In the genomic region with DNA sequence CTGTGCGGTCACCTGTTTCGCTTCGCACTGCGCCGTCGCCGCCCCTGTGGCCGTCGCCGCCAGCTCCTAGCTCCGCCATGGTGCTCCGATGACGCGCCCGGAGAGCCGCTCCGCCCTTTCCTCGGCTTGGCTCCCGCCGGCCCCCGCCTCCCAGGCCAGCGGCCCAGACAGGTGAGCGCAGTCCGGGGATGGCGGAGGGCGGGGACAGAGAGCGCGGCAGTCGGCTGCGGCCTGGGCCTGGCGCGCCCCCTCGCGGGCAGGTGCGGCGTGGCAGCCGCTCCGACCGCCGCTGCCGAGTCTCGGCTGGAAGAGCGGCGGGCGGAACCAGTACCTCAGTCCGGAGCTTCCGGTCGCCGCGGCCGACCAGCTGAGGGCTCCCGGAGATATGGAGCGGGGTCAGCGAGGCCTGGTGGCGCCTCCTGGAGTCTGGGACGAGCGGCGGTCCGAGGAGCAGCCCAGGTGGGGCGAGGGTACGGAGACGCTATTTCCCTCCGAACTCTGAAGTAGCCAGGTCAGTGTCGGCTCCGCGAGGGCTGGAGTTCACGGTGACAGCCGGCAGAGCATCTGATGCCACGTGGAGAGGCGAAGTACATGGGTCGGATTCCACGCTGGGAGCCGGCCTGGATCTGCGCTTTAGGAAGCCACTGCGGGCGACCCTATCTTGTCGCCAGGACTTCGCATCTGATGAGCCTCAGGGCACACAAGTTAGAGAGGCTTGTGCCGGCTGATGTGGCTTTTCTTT, we compare ENCODE assay signal across 8 cellular contexts. TPM values are rescaled to one million over a fixed set of nuclear protein-coding genes. Genes with fewer than 3 reads are reported as not detected.
A peak's percentile ranks its signal among the peaks of the same experiment; 100 is the strongest.
DNase-seq lines count a peak whose midpoint lies in the region; ATAC-seq and TF ChIP-seq lines count a peak whose summit lies in the region.

TSS of gene MAP7 (minus strand) at position 93 of the 742 bp plus-strand sequence. CDS start at position 79, 14 bp downstream.

- no peaks in the 10 kb centered on the region for H3K79me2 ChIP-seq in OCI-LY7 (ENCODE audit: insufficient read depth, low read depth, low read length)

- H2AFZ ChIP-seq in OCI-LY7 (ENCODE audit: low read length): no peak within 1 kb of the TSS

- no peaks in the 10 kb centered on the region for H3K9me3 Mint-ChIP-seq in activated T-cell treated with anti-CD3 and anti-CD28 coated beads, Interleukin-2, amount 50 U/mL, for 72 hours
- no peaks in the 10 kb centered on the region for H3K9me3 Mint-ChIP-seq in nephron

- no peak within 1 kb of the TSS for H3K4me3 ChIP-seq in OCI-LY7 (ENCODE audit: low read depth, low read length, poor library complexity, severe bottlenecking)
- H3K4me3 ChIP-seq in fibroblast of mammary gland (ENCODE audit: control insufficient read depth, low read depth, low read length): peak within 1 kb of the TSS; percentile 45
- peak within 1 kb of the TSS; percentile 62 to 81 (median 76) for H3K4me3 ChIP-seq in subcutaneous abdominal adipose tissue (ENCODE audit: low read depth in 1 of 5, low read length in 5 of 5)

- H3K4me2 ChIP-seq in OCI-LY7 (ENCODE audit: low read length): no peak within 1 kb of the TSS

- no peaks in the 10 kb centered on the region for H3K9me2 ChIP-seq in OCI-LY7 (ENCODE audit: insufficient read depth, low read length)

- H3K4me3 Mint-ChIP-seq in activated T-cell treated with anti-CD3 and anti-CD28 coated beads, Interleukin-2, amount 50 U/mL, for 72 hours: peak within 1 kb of the TSS; percentile 65 to 81
- H3K4me3 Mint-ChIP-seq in nephron: peak within 1 kb of the TSS; percentile 81 to 86 (median 84)

- H3K36me3 ChIP-seq in OCI-LY7 (ENCODE audit: insufficient read depth, low read length): 0 out of 2 replicates have a peak, but pooled peaks cover 4% of the 10 kb centered on the region
- H3K36me3 ChIP-seq in subcutaneous abdominal adipose tissue (ENCODE audit: control insufficient read depth in 5 of 5, insufficient read depth in 5 of 5, low read length in 5 of 5): peaks cover 0 to 4% (median 0%) of the 10 kb centered on the region in 5 donors

- H3K9ac ChIP-seq in subcutaneous abdominal adipose tissue (ENCODE audit: low read length in 5 of 5): peak within 1 kb of the TSS in 4 of 5 donors; percentile 62 to 80 (median 66)

- H3K27ac ChIP-seq in OCI-LY7 (ENCODE audit: low read depth, low read length, poor library complexity, severe bottlenecking): no peak within 1 kb of the TSS
- H3K27ac ChIP-seq in subcutaneous abdominal adipose tissue (ENCODE audit: low read depth, low read length): no peak within 1 kb of the TSS

- ATAC-seq in GM19035 (IDR thresholded peaks at IDR 0.05; ENCODE audit: unreplicated experiment): peak; percentile 80
- peak; percentile 75 for ATAC-seq in HG03342 (IDR thresholded peaks at IDR 0.05; ENCODE audit: unreplicated experiment)
- peak; percentile 88 to 90 for ATAC-seq in activated T-cell treated with anti-CD3 and anti-CD28 coated beads, Interleukin-2, amount 50 U/mL, for 72 hours (replicated peaks in 1 of 2)

- peak; percentile 39 for TF ChIP-seq CTCF in AG09319 (IDR thresholded peaks at IDR 0.05; ENCODE audit: low read depth, low read length)
- TF ChIP-seq CTCF in OCI-LY7 (conservative IDR thresholded peaks at IDR 0.05; ENCODE audit: low read length): peak; percentile 63
- peak; percentile 25 for TF ChIP-seq CTCF in fibroblast of mammary gland (conservative IDR thresholded peaks at IDR 0.05; ENCODE audit: control insufficient read depth, insufficient read depth, low read depth, low read length)
- peak; percentile 97 to 99 (median 98) for TF ChIP-seq CTCF in nephron (IDR thresholded peaks at IDR 0.05; ENCODE audit: unreplicated experiment in 3 of 3)

- H3K9me3 ChIP-seq in OCI-LY7 (ENCODE audit: low read length): no peaks in the 10 kb centered on the region
- H3K9me3 ChIP-seq in subcutaneous abdominal adipose tissue (ENCODE audit: control insufficient read depth in 5 of 5, low read length in 5 of 5): no peaks in the 10 kb centered on the region

- H3K4me1 Mint-ChIP-seq in activated T-cell treated with anti-CD3 and anti-CD28 coated beads, Interleukin-2, amount 50 U/mL, for 72 hours (ENCODE audit: low read depth): peaks cover 4% of the 10 kb centered on the region
- peaks cover 19% of the 10 kb centered on the region for H3K4me1 Mint-ChIP-seq in nephron

- H3K27me3 ChIP-seq in subcutaneous abdominal adipose tissue (ENCODE audit: control insufficient read depth in 5 of 5, insufficient read depth in 4 of 5, low read length in 5 of 5): no peaks in the 10 kb centered on the region

- intact Hi-C loops in OCI-LY7 (cut with micrococcal nuclease; ENCODE audit: unreplicated experiment): no loop called here

- H3K4me1 ChIP-seq in OCI-LY7 (ENCODE audit: insufficient read depth, low read length, poor library complexity, severe bottlenecking): no peaks in the 10 kb centered on the region
- H3K4me1 ChIP-seq in subcutaneous abdominal adipose tissue (ENCODE audit: control insufficient read depth in 5 of 5, insufficient read depth in 5 of 5, low read length in 5 of 5): peaks cover 0 to 17% (median 14%) of the 10 kb centered on the region in 5 donors

- H3K27me3 Mint-ChIP-seq in activated T-cell treated with anti-CD3 and anti-CD28 coated beads, Interleukin-2, amount 50 U/mL, for 72 hours (ENCODE audit: low read depth): peaks cover 53% of the 10 kb centered on the region
- peaks cover 68% of the 10 kb centered on the region for H3K27me3 Mint-ChIP-seq in nephron (ENCODE audit: low read depth)

- CTCF ChIA-PET in OCI-LY7 (lab: Charles Lee; ENCODE audit: unreplicated experiment): no interaction called here

- H3K36me3 Mint-ChIP-seq in activated T-cell treated with anti-CD3 and anti-CD28 coated beads, Interleukin-2, amount 50 U/mL, for 72 hours (ENCODE audit: insufficient read depth in 2 of 2): no peaks in the 10 kb centered on the region
- no peaks in the 10 kb centered on the region for H3K36me3 Mint-ChIP-seq in nephron (ENCODE audit: low read depth)

- H4K20me1 ChIP-seq in OCI-LY7 (ENCODE audit: insufficient read depth, low read length): no peaks in the 10 kb centered on the region

- DNase-seq in AG09319 (ENCODE audit: extremely low read depth, low read depth): no peak
- DNase-seq in OCI-LY7 (ENCODE audit: low spot score): no peak
- peak; percentile 72 to 73 for DNase-seq in activated T-cell treated with anti-CD3 and anti-CD28 coated beads, Interleukin-2, amount 50 U/mL, for 72 hours
- DNase-seq in fibroblast of mammary gland (ENCODE audit: low read depth): no peak

- POLR2A ChIA-PET in OCI-LY7 (lab: Charles Lee): no interaction called here

- H3K27ac Mint-ChIP-seq in activated T-cell treated with anti-CD3 and anti-CD28 coated beads, Interleukin-2, amount 50 U/mL, for 72 hours: no peak within 1 kb of the TSS
- H3K27ac Mint-ChIP-seq in nephron: peak within 1 kb of the TSS in 2 of 3 experiments; percentile 9 to 77

- no TSS peak for BruUV-seq in OCI-LY7 (replicated peaks; lab: Mats Ljungman, UMichigan)

RNA-seq across cellular contexts. Expression of gene MAP7, which starts in this region (rescaled TPM):
- total RNA-seq in OCI-LY7 (2014; rRNA removed; shearing (Covaris generic)): not detected in 2 replicates
- total RNA-seq in OCI-LY7 (2022): not detected in 2 replicates
- 1 to 10 TPM; 1.3 to 1.4 TPM for total RNA-seq in activated T-cell treated with anti-CD3 and anti-CD28 coated beads, Interleukin-2, amount 50 U/mL, for 72 hours

Comparison
In these comparisons a context has a peak if more than half of its experiments do, and no peak if none do; other contexts are left out.
1. DNase-seq: peak in activated T-cell treated with anti-CD3 and anti-CD28 coated beads, Interleukin-2, amount 50 U/mL, for 72 hours (2 of 2); none in AG09319 (single experiment), OCI-LY7 (single experiment) and fibroblast of mammary gland (single experiment).
2. CTCF ChIP-seq: peak in every context shown above with its lines; median percentile 98 in nephron; 63 in OCI-LY7; 39 in AG09319; 25 in fibroblast of mammary gland.
3. Peak in every context shown above with its lines, with median percentiles within 50 percentile points of each other: ATAC-seq.